In genomic region chr1:183635606-183636333, GRCh38 we compare ENCODE assay signal across 8 cellular contexts. TPM values are rescaled to one million over a fixed set of nuclear protein-coding genes. Genes with fewer than 3 reads are reported as not detected.
DNase-seq lines count a peak whose midpoint lies in the region; ATAC-seq and TF ChIP-seq lines count a peak whose summit lies in the region.

ARPC5 (minus strand) TSS chr1:183635783; CDS start chr1:183635659, 124 bp downstream.

- peak within 1 kb of the TSS; percentile 98 for H3K4me3 Mint-ChIP-seq in GM23338
- peak within 1 kb of the TSS; percentile 97 for H3K4me3 Mint-ChIP-seq in activated T-helper 17 cell treated with anti-CD3 and anti-CD28 coated beads, Interleukin-2, amount 50 U/mL, for 72 hours
- H3K4me3 Mint-ChIP-seq in naive thymus-derived CD8-positive, alpha-beta T cell: peak within 1 kb of the TSS; percentile 99 to 100 (median 100)

- CTCF ChIA-PET in RWPE1 (lab: Yijun Ruan, JAX): interaction anchor here (0.6 to 0.7 kb wide), 2 partner anchors 11 to 170 kb away, joined by 3 read pairs; no protein-coding TSS in a partner anchor

- peaks cover 32% of the 10 kb centered on the region for H3K4me1 Mint-ChIP-seq in GM23338
- H3K4me1 Mint-ChIP-seq in activated T-helper 17 cell treated with anti-CD3 and anti-CD28 coated beads, Interleukin-2, amount 50 U/mL, for 72 hours: peaks cover 16% of the 10 kb centered on the region
- peaks cover 19 to 51% (median 44%) of the 10 kb centered on the region in 4 donors for H3K4me1 Mint-ChIP-seq in naive thymus-derived CD8-positive, alpha-beta T cell

- H3K27me3 ChIP-seq in DND-41 (ENCODE audit: insufficient read depth, low read length, poor library complexity): peaks cover 3% of the 10 kb centered on the region
- H3K27me3 ChIP-seq in GM23338 (ENCODE audit: insufficient read depth): peaks cover 9% of the 10 kb centered on the region; the same call in 1 of the 2 replicates
- H3K27me3 ChIP-seq in fibroblast of lung (ENCODE audit: control insufficient read depth, insufficient read depth, low read length): no peaks in the 10 kb centered on the region

- H2AFZ ChIP-seq in DND-41 (ENCODE audit: low read depth, low read length) (peak within 1 kb of the TSS; percentile 92), GM23338 (peak within 1 kb of the TSS; percentile 50), fibroblast of lung (ENCODE audit: low read length) (peak within 1 kb of the TSS; percentile 95)

- H3K4me3 ChIP-seq in DND-41 (ENCODE audit: low read depth in 1 of 2, low read length in 2 of 2) (peak within 1 kb of the TSS; percentile 96 to 99), GM23338 (peak within 1 kb of the TSS; percentile 71), LNCaP clone FGC (ENCODE audit: low read depth, low read length) (peak within 1 kb of the TSS; percentile 92), fibroblast of lung (replicated peaks in 1 of 4; ENCODE audit: control extremely low read depth in 1 of 4, insufficient read depth in 1 of 4, low read depth in 3 of 4, low read length in 4 of 4) (peak within 1 kb of the TSS; percentile 76 to 94 (median 84))

- H3K9me2 ChIP-seq in GM23338 (ENCODE audit: insufficient read depth): no peaks in the 10 kb centered on the region

- H3K79me2 ChIP-seq in DND-41 (ENCODE audit: insufficient read depth, low read length) (peaks cover 48% of the 10 kb centered on the region), GM23338 (replicated peaks; ENCODE audit: insufficient read depth) (peaks cover 26% of the 10 kb centered on the region), fibroblast of lung (ENCODE audit: control insufficient read depth, insufficient read depth, low read length) (peaks cover 55% of the 10 kb centered on the region)

- POLR2A ChIA-PET in RWPE1 (lab: Yijun Ruan, JAX; ENCODE audit: low non-redundant PET): no interaction called here
- POLR2A ChIA-PET in naive thymus-derived CD8-positive, alpha-beta T cell (lab: Charles Lee): interaction anchor here (1.1 kb wide), 1 partner anchor 17 kb away, joined by 3 read pairs; the partner anchor contains the start of gene APOBEC4

- H3K27ac ChIP-seq in DND-41 (ENCODE audit: low read length) (peak within 1 kb of the TSS; percentile 75), GM23338 (ENCODE audit: low read depth) (no peak within 1 kb of the TSS), RWPE1 (peak within 1 kb of the TSS; percentile 94), fibroblast of lung (ENCODE audit: insufficient read depth, low read length) (peak within 1 kb of the TSS; percentile 89)

- H3K27ac Mint-ChIP-seq in GM23338: peak within 1 kb of the TSS; percentile 92
- peak within 1 kb of the TSS; percentile 99 for H3K27ac Mint-ChIP-seq in activated T-helper 17 cell treated with anti-CD3 and anti-CD28 coated beads, Interleukin-2, amount 50 U/mL, for 72 hours
- peak within 1 kb of the TSS; percentile 96 to 99 (median 98) for H3K27ac Mint-ChIP-seq in naive thymus-derived CD8-positive, alpha-beta T cell

- peaks cover 22% of the 10 kb centered on the region for H4K20me1 ChIP-seq in DND-41 (ENCODE audit: insufficient read depth, low read length)
- H4K20me1 ChIP-seq in GM23338 (replicated peaks; ENCODE audit: insufficient read depth): no peaks in the 10 kb centered on the region
- H4K20me1 ChIP-seq in fibroblast of lung (ENCODE audit: control insufficient read depth, extremely low read depth, insufficient read depth, low read length): no peaks in the 10 kb centered on the region

- peaks cover 9% of the 10 kb centered on the region for H3K27me3 Mint-ChIP-seq in GM23338 (ENCODE audit: insufficient read depth, low read depth, poor library complexity)
- H3K27me3 Mint-ChIP-seq in activated T-helper 17 cell treated with anti-CD3 and anti-CD28 coated beads, Interleukin-2, amount 50 U/mL, for 72 hours: no peaks in the 10 kb centered on the region
- peaks cover 0 to 2% (median 0%) of the 10 kb centered on the region in 5 donors for H3K27me3 Mint-ChIP-seq in naive thymus-derived CD8-positive, alpha-beta T cell

- H3K36me3 Mint-ChIP-seq in GM23338 (ENCODE audit: low read depth): peaks cover 2% of the 10 kb centered on the region; the same call in 2 of the 3 replicates
- H3K36me3 Mint-ChIP-seq in activated T-helper 17 cell treated with anti-CD3 and anti-CD28 coated beads, Interleukin-2, amount 50 U/mL, for 72 hours (ENCODE audit: low read depth): peaks cover 48% of the 10 kb centered on the region
- peaks cover 0 to 15% (median 5%) of the 10 kb centered on the region in 3 donors for H3K36me3 Mint-ChIP-seq in naive thymus-derived CD8-positive, alpha-beta T cell

- peaks cover 21% of the 10 kb centered on the region for H3K36me3 ChIP-seq in DND-41 (ENCODE audit: insufficient read depth, low read length)
- H3K36me3 ChIP-seq in GM23338 (ENCODE audit: insufficient read depth): no peaks in the 10 kb centered on the region
- peaks cover 2% of the 10 kb centered on the region for H3K36me3 ChIP-seq in fibroblast of lung (ENCODE audit: control insufficient read depth, insufficient read depth, low read length)

- ATAC-seq in DND-41 (ENCODE audit: insufficient read depth, low read depth): peak; percentile 89
- peak; percentile 85 for ATAC-seq in GM23338
- ATAC-seq in activated T-helper 17 cell treated with anti-CD3 and anti-CD28 coated beads, Interleukin-2, amount 50 U/mL, for 72 hours (replicated peaks): peak; percentile 90
- peak; percentile 84 to 87 for ATAC-seq in naive thymus-derived CD8-positive, alpha-beta T cell

- no peaks in the 10 kb centered on the region for H3F3A ChIP-seq in GM23338 (replicated peaks; ENCODE audit: low read depth)

- H3K9me3 ChIP-seq in DND-41 (ENCODE audit: insufficient read depth, low read length, severe bottlenecking): no peaks in the 10 kb centered on the region
- H3K9me3 ChIP-seq in fibroblast of lung (ENCODE audit: control insufficient read depth, insufficient read depth, low read depth, low read length): no peaks in the 10 kb centered on the region

- H3K9ac ChIP-seq in DND-41 (ENCODE audit: low read depth, low read length): peak within 1 kb of the TSS; percentile 95
- H3K9ac ChIP-seq in fibroblast of lung (ENCODE audit: insufficient read depth, low read length): peak within 1 kb of the TSS; percentile 85

- H3K4me2 ChIP-seq in DND-41 (ENCODE audit: insufficient read depth, low read length) (peak within 1 kb of the TSS; percentile 96), GM23338 (peak within 1 kb of the TSS; percentile 83), fibroblast of lung (ENCODE audit: extremely low read depth, insufficient read depth, low read length) (peak within 1 kb of the TSS; percentile 98)

- TF ChIP-seq CTCF in DND-41 (IDR thresholded peaks at IDR 0.05; ENCODE audit: borderline replicate concordance, extremely low read depth, low read length, poor library complexity, severe bottlenecking) (no peak), GM23338 (conservative IDR thresholded peaks at IDR 0.05; ENCODE audit: low read depth in 2 of 2) (no peak), LNCaP clone FGC (IDR thresholded peaks at IDR 0.05; ENCODE audit: control insufficient read depth, extremely low read depth, insufficient read depth) (no peak), RWPE1 (conservative IDR thresholded peaks at IDR 0.05; ENCODE audit: low read depth) (no peak), fibroblast of lung (conservative IDR thresholded peaks at IDR 0.05 in 1 of 2, IDR thresholded peaks at IDR 0.05 in 1 of 2; ENCODE audit: low read depth in 1 of 2, low read length in 2 of 2) (no peak)

- H3K9me3 Mint-ChIP-seq in GM23338: no peaks in the 10 kb centered on the region
- no peaks in the 10 kb centered on the region for H3K9me3 Mint-ChIP-seq in activated T-helper 17 cell treated with anti-CD3 and anti-CD28 coated beads, Interleukin-2, amount 50 U/mL, for 72 hours
- H3K9me3 Mint-ChIP-seq in naive thymus-derived CD8-positive, alpha-beta T cell: no peaks in the 10 kb centered on the region

- peak; percentile 95 for DNase-seq in DND-41
- peak; percentile 98 for DNase-seq in GM23338 (ENCODE audit: low spot score)
- DNase-seq in LNCaP clone FGC (ENCODE audit: low read depth): peak; percentile 93
- peak; percentile 95 for DNase-seq in RWPE1 (ENCODE audit: low spot score)
- DNase-seq in fibroblast of lung (ENCODE audit: low read depth in 2 of 2): peak; percentile 98
- DNase-seq in naive thymus-derived CD8-positive, alpha-beta T cell: peak; percentile 85 to 96 (median 92)
- peak; percentile 89 to 93 (median 92) for DNase-seq in stimulated activated naive CD4-positive, alpha-beta T cell (lab: John Stamatoyannopoulos, UW)

- peaks cover 42% of the 10 kb centered on the region for H3K4me1 ChIP-seq in DND-41 (ENCODE audit: insufficient read depth, low read length)
- peaks cover 18% of the 10 kb centered on the region for H3K4me1 ChIP-seq in GM23338 (ENCODE audit: insufficient read depth)
- H3K4me1 ChIP-seq in fibroblast of lung (ENCODE audit: control insufficient read depth, extremely low read depth, insufficient read depth, low read length): no peaks in the 10 kb centered on the region

TF ChIP-seq in GM23338, 12 proteins besides CTCF, POLR2A, EP300 and RAD21 (continues in another document):
- no peak for TF ChIP-seq JUNB (IDR thresholded peaks at IDR 0.05; ENCODE audit: unreplicated experiment)
- TF ChIP-seq POLR2AphosphoS5 (IDR thresholded peaks at IDR 0.05; ENCODE audit: low read depth): peak; percentile 89
- TF ChIP-seq EZH2 (IDR thresholded peaks at IDR 0.05; ENCODE audit: low read depth, unreplicated experiment): no peak

RNA-seq across cellular contexts. Expression of gene ARPC5, which starts in this region (rescaled TPM):
- total RNA-seq in GM23338 (2014; rRNA removed; shearing (Covaris generic)): 75.4 and 90.8 TPM in 2 replicates
- polyA plus RNA-seq in GM23338 (2016; fragmentation: Nextera tagmentation; extraction: Ambion mirVana) (95.9 and 98.9 TPM in 2 replicates), fibroblast of lung (242 and 350 TPM in 2 replicates)
- 100 to 1,000 TPM; 130 to 164 TPM for total RNA-seq in activated T-helper 17 cell treated with anti-CD3 and anti-CD28 coated beads, Interleukin-2, amount 50 U/mL, for 72 hours
- 83.5 and 142 TPM in 2 replicates for total RNA-seq in fibroblast of lung
- 304 and 394 TPM in 2 replicates for polyA plus RNA-seq in fibroblast of lung (2012)
- polyA minus RNA-seq in fibroblast of lung (ENCODE audit: low replicate concordance): 35.6 and 40.1 TPM in 2 replicates
- 100 to 1,000 TPM in 1 of 2 experiments, 10 to 100 TPM in 1; 99.6 to 102 TPM for total RNA-seq in naive thymus-derived CD8-positive, alpha-beta T cell
- 100 to 1,000 TPM; 400 to 556 (median 509) TPM for polyA plus RNA-seq in naive thymus-derived CD8-positive, alpha-beta T cell
